In the genomic region with DNA sequence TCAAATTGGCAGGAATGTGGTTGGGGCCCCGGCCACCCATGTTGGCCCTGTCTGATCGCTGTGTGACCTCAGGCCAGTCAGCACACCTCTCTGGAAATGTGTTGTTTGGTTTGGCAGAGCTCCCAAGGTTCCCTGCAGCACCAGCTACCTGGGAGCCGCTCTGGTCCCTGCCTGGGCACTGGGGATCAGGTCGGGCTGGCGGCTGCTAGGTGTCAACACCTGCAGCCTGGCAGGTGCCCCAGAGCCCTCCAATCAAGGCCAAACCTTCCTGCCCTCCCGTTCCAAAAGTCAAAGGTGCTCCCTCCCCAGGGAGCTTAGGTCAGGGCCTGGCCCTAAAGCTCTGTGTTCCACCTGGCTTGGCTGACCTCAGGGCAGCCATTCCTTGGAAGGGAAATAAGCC, we compare ENCODE assay signal across 21 cellular contexts.
"Had no signal": no experiment of that assay in that cellular context is flagged by ENCODE, and none has a peak within 500 bp of the region (broad histone marks: within the 10 kb centered on the region; RNA-seq: fewer than 3 reads in every experiment).

No MANE protein-coding gene starts in this region.

- H3K4me1 Mint-ChIP-seq: activated CD4-positive, alpha-beta T cell treated with anti-CD3 and anti-CD28 coated beads, Interleukin-2, amount 10 ng/mL, durations not matched to agents 24 days and 14 days; activated naive CD8-positive, alpha-beta T cell treated with anti-CD3 and anti-CD28 coated beads, Interleukin-2, amount 50 U/mL, for 24 hours; central memory CD8-positive, alpha-beta T cell; natural killer cell had no signal

- H3K9me3 ChIP-seq: neutrophil, suprapubic skin, transverse colon, vagina had no signal

- H3K9me3 Mint-ChIP-seq: activated CD4-positive, alpha-beta T cell treated with anti-CD3 and anti-CD28 coated beads, Interleukin-2, amount 10 ng/mL, durations not matched to agents 24 days and 14 days; activated naive CD4-positive, alpha-beta T cell treated with anti-CD3 and anti-CD28 coated beads, Interleukin-2, amount 10 ng/mL, durations not matched to agents 7 days and 5 days; activated naive CD8-positive, alpha-beta T cell treated with anti-CD3 and anti-CD28 coated beads, Interleukin-2, amount 50 U/mL, for 24 hours; activated T-cell treated with anti-CD3 and anti-CD28 coated beads, Interleukin-2, amount 50 U/mL, for 4 hours; central memory CD8-positive, alpha-beta T cell; natural killer cell; stimulated activated naive CD8-positive, alpha-beta T cell treated with anti-CD3 and anti-CD28 coated beads, Interleukin-15, Interleukin-2, amounts not matched to agents 100 ng/mL and 50 ng/mL, for 24 hours had no signal

- H3K4me3 Mint-ChIP-seq: activated CD4-positive, alpha-beta T cell treated with anti-CD3 and anti-CD28 coated beads, Interleukin-2, amount 10 ng/mL, durations not matched to agents 24 days and 14 days; activated CD8-positive, alpha-beta T cell treated with anti-CD3 and anti-CD28 coated beads, Interleukin-2, amount 10 ng/mL, durations not matched to agents 7 days and 5 days; activated naive CD4-positive, alpha-beta T cell treated with anti-CD3 and anti-CD28 coated beads, Interleukin-2, amount 10 ng/mL, durations not matched to agents 7 days and 5 days; activated naive CD8-positive, alpha-beta T cell treated with anti-CD3 and anti-CD28 coated beads, Interleukin-2, amount 50 U/mL, for 24 hours; activated T-cell treated with anti-CD3 and anti-CD28 coated beads, Interleukin-2, amount 50 U/mL, for 4 hours; central memory CD8-positive, alpha-beta T cell; natural killer cell; stimulated activated naive CD8-positive, alpha-beta T cell treated with anti-CD3 and anti-CD28 coated beads, Interleukin-15, Interleukin-2, amounts not matched to agents 100 ng/mL and 50 ng/mL, for 24 hours had no signal

- DNase-seq: activated CD4-positive, alpha-beta T cell treated with anti-CD3 and anti-CD28 coated beads, Interleukin-2, amount 10 ng/mL, durations not matched to agents 24 days and 14 days; activated CD8-positive, alpha-beta T cell treated with anti-CD3 and anti-CD28 coated beads, Interleukin-2, amount 10 ng/mL, durations not matched to agents 7 days and 5 days; activated effector memory CD4-positive, alpha-beta T cell treated with Interleukin-2 at 50 U/mL for 16 hours; activated naive CD4-positive, alpha-beta T cell treated with anti-CD3 and anti-CD28 coated beads, Interleukin-2, amount 10 ng/mL, durations not matched to agents 7 days and 5 days; activated naive CD8-positive, alpha-beta T cell treated with anti-CD3 and anti-CD28 coated beads, Interleukin-2, amount 50 U/mL, for 24 hours; activated T-cell treated with anti-CD3 and anti-CD28 coated beads, Interleukin-2, amount 50 U/mL, for 4 hours; anterior cingulate cortex; brain microvascular endothelial cell; foreskin keratinocyte; natural killer cell; stimulated activated CD4-positive, alpha-beta T cell treated with anti-CD3 and anti-CD28 coated beads, Interleukin-2, amount 100 ng/mL, for 24 hours; T1000; transverse colon had no signal

- H3K36me3 Mint-ChIP-seq: activated naive CD4-positive, alpha-beta T cell treated with anti-CD3 and anti-CD28 coated beads, Interleukin-2, amount 10 ng/mL, durations not matched to agents 7 days and 5 days; natural killer cell had no signal

- H3K27me3 ChIP-seq: brain microvascular endothelial cell, hepatocyte, suprapubic skin, transverse colon, vagina had no signal

- H3K27me3 Mint-ChIP-seq: activated naive CD8-positive, alpha-beta T cell treated with anti-CD3 and anti-CD28 coated beads, Interleukin-2, amount 50 U/mL, for 24 hours; central memory CD8-positive, alpha-beta T cell; stimulated activated naive CD8-positive, alpha-beta T cell treated with anti-CD3 and anti-CD28 coated beads, Interleukin-15, Interleukin-2, amounts not matched to agents 100 ng/mL and 50 ng/mL, for 24 hours had no signal

- H3K4me3 ChIP-seq: coronary artery, hepatocyte, lung, suprapubic skin, transverse colon, vagina had no signal

- ATAC-seq: activated CD8-positive, alpha-beta T cell treated with anti-CD3 and anti-CD28 coated beads, Interleukin-2, amount 10 ng/mL, durations not matched to agents 7 days and 5 days; activated naive CD8-positive, alpha-beta T cell treated with anti-CD3 and anti-CD28 coated beads, Interleukin-2, amount 50 U/mL, for 24 hours; activated T-cell treated with anti-CD3 and anti-CD28 coated beads, Interleukin-2, amount 50 U/mL, for 4 hours; foreskin keratinocyte; natural killer cell had no signal

- H3K27ac ChIP-seq: brain microvascular endothelial cell, coronary artery, foreskin keratinocyte, hepatocyte, neutrophil, suprapubic skin, transverse colon, vagina had no signal

- H3K4me1 ChIP-seq: foreskin keratinocyte had no signal

- H3K36me3 ChIP-seq: brain microvascular endothelial cell, neutrophil, suprapubic skin, transverse colon, vagina had no signal

- H3K27ac Mint-ChIP-seq: activated CD4-positive, alpha-beta T cell treated with anti-CD3 and anti-CD28 coated beads, Interleukin-2, amount 10 ng/mL, durations not matched to agents 24 days and 14 days; activated CD8-positive, alpha-beta T cell treated with anti-CD3 and anti-CD28 coated beads, Interleukin-2, amount 10 ng/mL, durations not matched to agents 7 days and 5 days; activated naive CD4-positive, alpha-beta T cell treated with anti-CD3 and anti-CD28 coated beads, Interleukin-2, amount 10 ng/mL, durations not matched to agents 7 days and 5 days; activated naive CD8-positive, alpha-beta T cell treated with anti-CD3 and anti-CD28 coated beads, Interleukin-2, amount 50 U/mL, for 24 hours; natural killer cell; stimulated activated naive CD8-positive, alpha-beta T cell treated with anti-CD3 and anti-CD28 coated beads, Interleukin-15, Interleukin-2, amounts not matched to agents 100 ng/mL and 50 ng/mL, for 24 hours had no signal
